In the genomic region with DNA sequence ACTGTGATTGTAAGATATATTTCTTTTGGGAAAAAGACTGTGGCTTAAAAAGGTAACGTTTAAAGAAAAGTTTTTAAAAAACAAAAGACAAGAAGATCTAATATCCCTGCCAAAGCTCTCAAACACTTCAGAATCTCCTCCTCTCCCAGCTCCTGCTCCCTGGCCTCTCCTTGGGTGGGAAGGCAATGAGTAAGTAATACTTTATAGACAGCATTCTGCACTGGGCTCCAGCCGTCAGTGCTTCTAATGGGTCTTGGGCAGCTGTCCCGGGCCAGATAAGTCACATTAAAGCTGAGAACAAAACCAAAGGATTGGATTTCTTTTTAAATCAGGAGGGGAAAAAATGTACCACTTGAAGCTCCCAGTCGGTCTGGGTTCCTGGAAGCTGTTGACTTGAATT, we compare ENCODE assay signal across 18 cellular contexts.
DNase-seq lines count a peak whose midpoint lies in the region; ATAC-seq, FAIRE-seq and TF ChIP-seq lines count a peak whose summit lies in the region.
"Had no signal": no experiment of that assay in that cellular context is flagged by ENCODE, and none has a peak within 500 bp of the region (broad histone marks: within the 10 kb centered on the region; RNA-seq: fewer than 3 reads in every experiment).

No MANE protein-coding gene starts in this region.

- in situ Hi-C loops in astrocyte of the spinal cord (cut with HindIII; ENCODE audit: low sequenced_read_pairs) = no loop called here

- FAIRE-seq in GM19239 (lab: Jason Lieb, UNC) = no peak

- no peak overlapping the region for H3K4me3 ChIP-seq in astrocyte of the spinal cord (ENCODE audit: low read depth, low read length)
- H3K4me3 ChIP-seq: sigmoid colon had no signal

- ATAC-seq in activated CD4-positive, CD25-positive, alpha-beta regulatory T cell treated with anti-CD3 and anti-CD28 coated beads, Interleukin-2, amount 50 U/mL, for 24 hours = no peak
- ATAC-seq in GM21825 (IDR thresholded peaks at IDR 0.05; ENCODE audit: unreplicated experiment) = peak; percentile 3
- ATAC-seq: left lobe of liver; naive thymus-derived CD8-positive, alpha-beta T cell; PC-3 had no signal

- TF ChIP-seq CTCF in astrocyte of the spinal cord (IDR thresholded peaks at IDR 0.05; ENCODE audit: low read depth, low read length) = no peak

- DNase-seq in activated CD4-positive, CD25-positive, alpha-beta regulatory T cell treated with anti-CD3 and anti-CD28 coated beads, Interleukin-2, amount 50 U/mL, for 72 hours = peak; percentile 17
- DNase-seq in astrocyte of the spinal cord (ENCODE audit: low read depth, low spot score) (peak; percentile 60), stromal cell of bone marrow (ENCODE audit: low read depth) (peak; percentile 57), GM19239 (ENCODE audit: insufficient read length, low spot score) (no peak), kidney glomerular epithelial cell (lab: John Stamatoyannopoulos, UW) (no peak), amygdala (lab: John Stamatoyannopoulos, UW) (no peak)
- DNase-seq: 8988T; CD8-positive, alpha-beta memory T cell; KG1; naive thymus-derived CD8-positive, alpha-beta T cell; NCI-H1436; PC-3; sigmoid colon; stimulated activated naive CD4-positive, alpha-beta T cell; WERI-Rb-1 had no signal

Comparison
In these comparisons a context has a peak if more than half of its experiments do, and no peak if none do; other contexts are left out.
1. DNase-seq: peak in activated CD4-positive, CD25-positive, alpha-beta regulatory T cell treated with anti-CD3 and anti-CD28 coated beads, Interleukin-2, amount 50 U/mL, for 72 hours (single experiment), astrocyte of the spinal cord (single experiment) and stromal cell of bone marrow (single experiment); none in GM19239 (single experiment), kidney glomerular epithelial cell (single experiment) and amygdala (0 of 56).